In the genomic region with DNA sequence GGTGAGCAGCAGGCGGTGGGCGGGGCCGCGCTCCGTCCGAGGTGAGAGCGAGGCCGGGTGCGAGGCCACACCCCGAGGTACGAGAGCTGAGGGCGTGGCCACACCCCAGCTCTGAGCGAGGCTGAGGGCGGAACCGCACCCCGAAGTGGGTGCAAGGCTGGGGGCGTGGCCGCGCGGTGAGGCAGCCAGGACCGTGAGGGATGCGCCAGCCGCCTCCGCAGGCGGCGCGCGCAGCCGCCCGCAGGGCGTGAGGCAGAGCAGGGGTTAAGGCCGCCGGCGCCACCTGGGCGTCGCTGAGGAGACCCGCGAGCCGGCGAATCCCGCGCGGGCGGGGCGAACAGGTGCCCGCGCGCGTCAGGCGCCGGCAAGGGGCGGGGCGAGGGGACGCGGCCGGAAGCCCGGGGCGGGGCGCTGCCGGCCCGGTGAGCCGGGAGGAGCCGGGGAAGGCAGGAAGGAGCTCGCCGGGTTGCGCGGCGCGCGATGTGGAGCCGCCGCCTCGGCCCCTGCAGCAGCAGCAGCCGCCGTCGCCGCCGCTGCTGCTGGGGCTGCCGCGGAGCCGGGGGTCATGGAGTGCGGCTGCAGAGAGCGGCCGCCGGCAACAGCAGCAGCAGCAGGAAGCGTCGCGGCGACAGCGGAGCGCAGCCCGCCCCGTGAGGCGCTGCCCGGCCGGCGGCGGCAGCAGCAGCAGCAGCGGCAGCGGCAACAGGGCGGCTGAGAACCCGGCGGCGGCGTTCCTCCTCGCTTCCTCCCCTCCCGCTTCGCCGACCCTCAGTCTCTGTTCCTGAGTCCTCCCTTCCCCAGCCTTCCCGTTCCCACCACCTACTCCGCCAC, we compare ENCODE assay signal across 1 cellular context.
TF ChIP-seq lines count a peak whose summit lies in the region.

A gene with protein sequence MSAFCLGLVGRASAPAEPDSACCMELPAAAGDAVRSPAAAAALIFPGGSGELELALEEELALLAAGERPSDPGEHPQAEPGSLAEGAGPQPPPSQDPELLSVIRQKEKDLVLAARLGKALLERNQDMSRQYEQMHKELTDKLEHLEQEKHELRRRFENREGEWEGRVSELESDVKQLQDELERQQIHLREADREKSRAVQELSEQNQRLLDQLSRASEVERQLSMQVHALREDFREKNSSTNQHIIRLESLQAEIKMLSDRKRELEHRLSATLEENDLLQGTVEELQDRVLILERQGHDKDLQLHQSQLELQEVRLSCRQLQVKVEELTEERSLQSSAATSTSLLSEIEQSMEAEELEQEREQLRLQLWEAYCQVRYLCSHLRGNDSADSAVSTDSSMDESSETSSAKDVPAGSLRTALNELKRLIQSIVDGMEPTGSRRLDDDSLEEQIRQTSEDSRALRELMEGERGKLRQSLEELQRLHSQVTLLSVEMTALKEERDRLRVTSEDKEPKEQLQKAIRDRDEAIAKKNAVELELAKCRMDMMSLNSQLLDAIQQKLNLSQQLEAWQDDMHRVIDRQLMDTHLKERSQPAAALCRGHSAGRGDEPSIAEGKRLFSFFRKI (plus strand): TSS at position 449 of the 831 bp plus-strand sequence. CDS start 633 bp downstream, outside the sequence.

TF ChIP-seq in IMR-90, 13 proteins besides CTCF, POLR2A, EP300 and RAD21 (continued from another document):
- TF ChIP-seq RCOR1 (IDR thresholded peaks at IDR 0.05; ENCODE audit: insufficient replicate concordance, low read length) (no peak), SMC3 (IDR thresholded peaks at IDR 0.05; ENCODE audit: low read depth, low read length) (no peak), BHLHE40 (IDR thresholded peaks at IDR 0.05; ENCODE audit: low read depth, low read length) (no peak), NFE2L2 (IDR thresholded peaks at IDR 0.05; ENCODE audit: low read depth, low read length) (no peak)
- TF ChIP-seq, protein P1, sequence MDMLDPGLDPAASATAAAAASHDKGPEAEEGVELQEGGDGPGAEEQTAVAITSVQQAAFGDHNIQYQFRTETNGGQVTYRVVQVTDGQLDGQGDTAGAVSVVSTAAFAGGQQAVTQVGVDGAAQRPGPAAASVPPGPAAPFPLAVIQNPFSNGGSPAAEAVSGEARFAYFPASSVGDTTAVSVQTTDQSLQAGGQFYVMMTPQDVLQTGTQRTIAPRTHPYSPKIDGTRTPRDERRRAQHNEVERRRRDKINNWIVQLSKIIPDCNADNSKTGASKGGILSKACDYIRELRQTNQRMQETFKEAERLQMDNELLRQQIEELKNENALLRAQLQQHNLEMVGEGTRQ (IDR thresholded peaks at IDR 0.05; ENCODE audit: low read depth, low read length), result no peak
- TF ChIP-seq, protein P2, sequence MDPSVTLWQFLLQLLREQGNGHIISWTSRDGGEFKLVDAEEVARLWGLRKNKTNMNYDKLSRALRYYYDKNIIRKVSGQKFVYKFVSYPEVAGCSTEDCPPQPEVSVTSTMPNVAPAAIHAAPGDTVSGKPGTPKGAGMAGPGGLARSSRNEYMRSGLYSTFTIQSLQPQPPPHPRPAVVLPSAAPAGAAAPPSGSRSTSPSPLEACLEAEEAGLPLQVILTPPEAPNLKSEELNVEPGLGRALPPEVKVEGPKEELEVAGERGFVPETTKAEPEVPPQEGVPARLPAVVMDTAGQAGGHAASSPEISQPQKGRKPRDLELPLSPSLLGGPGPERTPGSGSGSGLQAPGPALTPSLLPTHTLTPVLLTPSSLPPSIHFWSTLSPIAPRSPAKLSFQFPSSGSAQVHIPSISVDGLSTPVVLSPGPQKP (IDR thresholded peaks at IDR 0.05; ENCODE audit: borderline replicate concordance, low read depth, low read length), result no peak
